8 cellular contexts compared by ENCODE assay signal in the genomic region with DNA sequence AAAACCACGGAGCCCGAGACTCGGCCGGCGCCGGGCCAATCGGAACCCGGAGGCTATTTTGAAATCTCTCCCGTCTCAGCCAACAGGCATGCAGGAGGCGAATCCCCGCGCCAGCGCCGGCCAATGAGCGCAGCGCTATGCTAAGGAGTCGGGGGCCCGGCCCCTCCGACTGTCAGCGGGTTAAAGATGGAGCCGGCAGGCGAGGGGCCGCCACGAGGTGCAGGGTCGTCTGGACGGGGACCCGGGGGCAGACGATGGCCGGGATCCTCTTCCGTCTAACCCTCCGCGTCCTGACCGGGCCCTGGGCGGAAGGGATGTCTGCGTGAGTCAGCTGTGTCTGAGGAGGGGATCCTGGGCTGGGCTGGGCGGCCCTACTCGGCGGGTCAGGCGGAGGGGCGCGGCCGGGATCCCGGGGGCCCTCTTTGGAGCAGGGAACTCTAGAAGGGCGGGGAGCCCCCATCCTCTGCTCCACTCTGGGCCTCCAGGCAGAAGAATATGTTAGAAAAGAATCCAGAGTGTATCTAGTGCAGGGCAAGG. TPM values are rescaled to one million over a fixed set of nuclear protein-coding genes. Genes with fewer than 3 reads are reported as not detected.
DNase-seq lines count a peak whose midpoint lies in the region; ATAC-seq, FAIRE-seq and TF ChIP-seq lines count a peak whose summit lies in the region.

No MANE protein-coding gene starts in this region.

- H3K27me3 ChIP-seq in neutrophil = peaks cover 45% of the 10 kb centered on the region

- DNase-seq in ELF-1 (ENCODE audit: low read depth, low spot score) (peak; percentile 94), Kasumi-1 (lab: John Stamatoyannopoulos, UW) (peak; percentile 91 to 92), SIG-M5 (lab: John Stamatoyannopoulos, UW) (peak; percentile 60), activated gamma-delta T cell (lab: John Stamatoyannopoulos, UW) (peak; percentile 72), frontal cortex (ENCODE audit: low spot score in 2 of 2) (peak; percentile 76 to 89), stromal cell of bone marrow (ENCODE audit: low read depth) (peak; percentile 78)

- peak; percentile 75 for ATAC-seq in GM21825 (IDR thresholded peaks at IDR 0.05; ENCODE audit: unreplicated experiment)

- H3K4me3 ChIP-seq in neutrophil (ENCODE audit: low read depth in 1 of 2, low read length in 1 of 2) = peak overlapping the region; percentile 70 to 79

- FAIRE-seq in frontal cortex (lab: Jason Lieb, UNC) = no peak

- peak; percentile 10 for TF ChIP-seq CTCF in neutrophil (IDR thresholded peaks at IDR 0.05)

- H3K4me1 ChIP-seq in neutrophil (ENCODE audit: control insufficient read depth in 1 of 2, insufficient read depth in 1 of 2, low read depth in 1 of 2, low read length in 1 of 2) = peaks cover 19 to 24% of the 10 kb centered on the region in 2 experiments

- H3K9me3 ChIP-seq in neutrophil = no peaks in the 10 kb centered on the region

- peak overlapping the region; percentile 30 for H3K27ac ChIP-seq in neutrophil

- H3K36me3 ChIP-seq in neutrophil = no peaks in the 10 kb centered on the region

RNA-seq across cellular contexts. Expression of a gene that starts 10.0 kb away (rescaled TPM):
- 2.9 TPM for total RNA-seq in frontal cortex

RNA-seq across cellular contexts. Expression of a gene that starts 13.7 kb away (rescaled TPM):
- 20.4 TPM for total RNA-seq in frontal cortex

RNA-seq across cellular contexts. Expression of a gene that starts 19.5 kb away (rescaled TPM):
- total RNA-seq in frontal cortex = not detected

RNA-seq across cellular contexts. Expression of a gene that starts 22.3 kb away (rescaled TPM):
- 7.7 TPM for total RNA-seq in frontal cortex

Comparison
In these comparisons a context has a peak if more than half of its experiments do, and no peak if none do; other contexts are left out.
1. Peak in every context shown above with its lines: DNase-seq, ATAC-seq, H3K4me3 ChIP-seq and H3K27ac ChIP-seq.